Comparison of ENCODE assay signal across 10 cellular contexts in the genomic region with DNA sequence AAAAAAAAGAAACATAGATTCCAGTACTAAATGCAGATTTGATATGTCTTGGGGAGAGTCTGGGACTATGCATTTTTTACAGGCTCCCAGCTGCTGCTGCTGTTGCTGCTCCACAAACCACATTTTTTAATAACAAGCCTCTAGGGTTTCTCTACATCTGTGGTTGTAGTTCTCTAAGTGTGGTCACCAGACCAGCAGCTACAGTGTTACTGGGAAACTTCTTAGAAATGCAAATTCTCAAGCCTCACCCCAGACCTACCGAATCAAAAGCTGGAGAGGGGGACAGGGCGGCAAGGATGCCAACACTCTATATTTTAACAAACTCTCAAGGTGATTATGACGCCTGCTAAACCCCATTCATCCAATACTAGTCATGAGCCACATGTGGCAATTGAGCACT.
DNase-seq lines count a peak whose midpoint lies in the region; ATAC-seq and TF ChIP-seq lines count a peak whose summit lies in the region.
"Had no signal": no experiment of that assay in that cellular context is flagged by ENCODE, and none has a peak within 500 bp of the region (broad histone marks: within the 10 kb centered on the region; RNA-seq: fewer than 3 reads in every experiment).

No MANE protein-coding gene starts in this region.

- no peak overlapping the region for H4K8ac ChIP-seq in neuronal stem cell (ENCODE audit: low read depth, low read length)

- H3K27ac ChIP-seq in neuronal stem cell (replicated peaks; ENCODE audit: low read length) (no peak overlapping the region), tibial artery (no peak overlapping the region)
- H3K27ac ChIP-seq: body of pancreas, right lobe of liver had no signal

- no peak for TF ChIP-seq CTCF in tibial artery (IDR thresholded peaks at IDR 0.05)

- H2BK12ac ChIP-seq in neuronal stem cell (ENCODE audit: low read length) = no peak overlapping the region

- POLR2A ChIA-PET in activated CD8-positive, alpha-beta T cell treated with anti-CD3 and anti-CD28 coated beads, Interleukin-2, amount 10 ng/mL, durations not matched to agents 7 days and 5 days (lab: Charles Lee) = interaction anchor here (1.0 to 1.5 kb wide), 2 partner anchors 24 to 51 kb away, joined by 5 read pairs; no protein-coding TSS in a partner anchor

- peaks cover 7% of the 10 kb centered on the region for H3K36me3 Mint-ChIP-seq in activated CD8-positive, alpha-beta T cell treated with anti-CD3 and anti-CD28 coated beads, Interleukin-2, amount 10 ng/mL, durations not matched to agents 7 days and 5 days (ENCODE audit: low read depth)

- H3K9me3 Mint-ChIP-seq in activated CD8-positive, alpha-beta T cell treated with anti-CD3 and anti-CD28 coated beads, Interleukin-2, amount 10 ng/mL, durations not matched to agents 7 days and 5 days (ENCODE audit: insufficient read depth) = no peaks in the 10 kb centered on the region

- no peak overlapping the region for H3K9ac ChIP-seq in neuronal stem cell (ENCODE audit: low read depth, low read length, poor library complexity)

- H2BK120ac ChIP-seq in neuronal stem cell (ENCODE audit: low read depth, low read length) = no peak overlapping the region

- H3K27ac Mint-ChIP-seq in activated CD8-positive, alpha-beta T cell treated with anti-CD3 and anti-CD28 coated beads, Interleukin-2, amount 10 ng/mL, durations not matched to agents 7 days and 5 days = peak overlapping the region; percentile 60

- H3K4me1 ChIP-seq in neuronal stem cell (ENCODE audit: control insufficient read depth in 2 of 2, insufficient read depth in 1 of 2, low read depth in 1 of 2, low read length in 2 of 2) (peaks cover 0 to 8% of the 10 kb centered on the region in 2 donors), tibial artery (peaks cover 0 to 26% (median 2%) of the 10 kb centered on the region in 4 donors)
- H3K4me1 ChIP-seq: body of pancreas, right lobe of liver had no signal

- no CpG with 5 or more reads among the region's 3 CpGs for WGBS in neuronal stem cell (ENCODE audit: extremely low coverage in 2 of 2, insufficient read length in 2 of 2, insufficient replicate concordance in 1 of 2), 2 donors

- no peak overlapping the region for H3K4me3 ChIP-seq in neuronal stem cell (ENCODE audit: low read length in 2 of 2)
- H3K4me3 ChIP-seq in tibial artery = no peak overlapping the region
- H3K4me3 ChIP-seq: body of pancreas, right lobe of liver had no signal

- H2BK15ac ChIP-seq in neuronal stem cell (ENCODE audit: low read length) = no peak overlapping the region

- no peak overlapping the region for H4K91ac ChIP-seq in neuronal stem cell (ENCODE audit: low read depth, low read length, poor library complexity)

- no peak overlapping the region for H3K18ac ChIP-seq in neuronal stem cell (ENCODE audit: low read length)

- no peaks in the 10 kb centered on the region for H3K79me1 ChIP-seq in neuronal stem cell (ENCODE audit: low read depth, low read length)

- intact Hi-C loops in tibial artery (cut with DNase I; ENCODE audit: low total_unique reads) = no loop called here

- no peak overlapping the region for H2BK5ac ChIP-seq in neuronal stem cell (ENCODE audit: low read length)

- no peak overlapping the region for H3K4me2 ChIP-seq in neuronal stem cell (ENCODE audit: insufficient read depth, low read length, poor library complexity, severe bottlenecking)

- H3K27me3 ChIP-seq in neuronal stem cell (ENCODE audit: control insufficient read depth in 3 of 3, insufficient read depth in 3 of 3, low read depth in 1 of 3, low read length in 3 of 3) = no peaks in the 10 kb centered on the region
- no peaks in the 10 kb centered on the region for H3K27me3 ChIP-seq in tibial artery
- H3K27me3 ChIP-seq: body of pancreas, right lobe of liver had no signal

- H3K9me3 ChIP-seq in neuronal stem cell (replicated peaks in 1 of 2; ENCODE audit: control insufficient read depth in 2 of 2, insufficient read depth in 1 of 2, low read depth in 1 of 2, low read length in 2 of 2) (no peaks in the 10 kb centered on the region), tibial artery (no peaks in the 10 kb centered on the region)
- H3K9me3 ChIP-seq: body of pancreas, right lobe of liver had no signal

- no peak overlapping the region for H2AFZ ChIP-seq in neuronal stem cell (ENCODE audit: low read length)

- no peak overlapping the region for H2AK5ac ChIP-seq in neuronal stem cell (ENCODE audit: low read depth, low read length)

- peaks cover 90% of the 10 kb centered on the region for H3K4me1 Mint-ChIP-seq in activated CD8-positive, alpha-beta T cell treated with anti-CD3 and anti-CD28 coated beads, Interleukin-2, amount 10 ng/mL, durations not matched to agents 7 days and 5 days (ENCODE audit: low read depth)

- no peak overlapping the region for H3K4ac ChIP-seq in neuronal stem cell (ENCODE audit: low read length)

- peak overlapping the region; percentile 15 for H3K4me3 Mint-ChIP-seq in activated CD8-positive, alpha-beta T cell treated with anti-CD3 and anti-CD28 coated beads, Interleukin-2, amount 10 ng/mL, durations not matched to agents 7 days and 5 days

- DNase-seq in CD1c-positive myeloid dendritic cell (ENCODE audit: extremely low spot score) (peak; percentile 43), inferior parietal cortex (ENCODE audit: extremely low spot score) (no peak), neuronal stem cell (ENCODE audit: low spot score) (no peak), mucosa of gallbladder (ENCODE audit: low spot score) (no peak), tibial artery (no peak)
- peak; percentile 65 for DNase-seq in activated CD8-positive, alpha-beta T cell treated with anti-CD3 and anti-CD28 coated beads, Interleukin-2, amount 10 ng/mL, durations not matched to agents 7 days and 5 days
- DNase-seq: right lobe of liver had no signal

- H3K36me3 ChIP-seq in neuronal stem cell (replicated peaks in 1 of 2; ENCODE audit: control insufficient read depth in 2 of 2, insufficient read depth in 2 of 2, low read length in 2 of 2) (no peaks in the 10 kb centered on the region), tibial artery (no peaks in the 10 kb centered on the region)
- H3K36me3 ChIP-seq: right lobe of liver had no signal

- H3K27me3 Mint-ChIP-seq in activated CD8-positive, alpha-beta T cell treated with anti-CD3 and anti-CD28 coated beads, Interleukin-2, amount 10 ng/mL, durations not matched to agents 7 days and 5 days (ENCODE audit: low read depth) = no peaks in the 10 kb centered on the region

- H3K23ac ChIP-seq in neuronal stem cell (ENCODE audit: low read depth, low read length, poor library complexity) = no peak overlapping the region

- CTCF ChIA-PET in activated CD8-positive, alpha-beta T cell treated with anti-CD3 and anti-CD28 coated beads, Interleukin-2, amount 10 ng/mL, durations not matched to agents 7 days and 5 days (lab: Charles Lee) = interaction anchor here (0.6 to 5.4 kb wide), 6 partner anchors 15 to 300 kb away, joined by 3 to 29 read pairs (median 9); no protein-coding TSS in a partner anchor

- ATAC-seq in GM19452 (IDR thresholded peaks at IDR 0.05; ENCODE audit: unreplicated experiment) (peak; percentile 82), HG03432 (IDR thresholded peaks at IDR 0.05; ENCODE audit: unreplicated experiment) (peak; percentile 87)
- peak; percentile 68 for ATAC-seq in activated CD8-positive, alpha-beta T cell treated with anti-CD3 and anti-CD28 coated beads, Interleukin-2, amount 10 ng/mL, durations not matched to agents 7 days and 5 days
- ATAC-seq: body of pancreas had no signal

- no peak overlapping the region for H3K14ac ChIP-seq in neuronal stem cell (ENCODE audit: low read length)

Comparison
In these comparisons a context has a peak if more than half of its experiments do, and no peak if none do; other contexts are left out.
1. DNase-seq: peak in CD1c-positive myeloid dendritic cell (single experiment) and activated CD8-positive, alpha-beta T cell treated with anti-CD3 and anti-CD28 coated beads, Interleukin-2, amount 10 ng/mL, durations not matched to agents 7 days and 5 days (single experiment); none in inferior parietal cortex (single experiment), neuronal stem cell (single experiment), mucosa of gallbladder (single experiment) and tibial artery (0 of 2).
2. Peak in every context shown above with its lines, with median percentiles within 50 percentile points of each other: ATAC-seq.